Comparison of ENCODE assay signal across 12 cellular contexts in genomic region chr20:50534567-50534966, GRCh38. TPM values are rescaled to one million over a fixed set of nuclear protein-coding genes. Genes with fewer than 3 reads are reported as not detected.
A peak's percentile ranks its signal among the peaks of the same experiment; 100 is the strongest.
DNase-seq lines count a peak whose midpoint lies in the region; ATAC-seq and TF ChIP-seq lines count a peak whose summit lies in the region.
"Had no signal": no experiment of that assay in that cellular context is flagged by ENCODE, and none has a peak within 500 bp of the region (broad histone marks: within the 10 kb centered on the region; RNA-seq: fewer than 3 reads in every experiment).

No MANE protein-coding gene starts in this region.

- CTCF ChIA-PET in activated CD4-positive, alpha-beta T cell treated with anti-CD3 and anti-CD28 coated beads for 36 hours (lab: Charles Lee): interaction anchor here (0.7 to 2.5 kb wide), 5 partner anchors 10 to 353 kb away, joined by 3 to 7 read pairs (median 4); no protein-coding TSS in a partner anchor

- no peaks in the 10 kb centered on the region for H3K9me3 Mint-ChIP-seq in activated CD4-positive, alpha-beta T cell treated with anti-CD3 and anti-CD28 coated beads for 36 hours (ENCODE audit: low read depth)
- H3K9me3 Mint-ChIP-seq in activated naive CD8-positive, alpha-beta T cell treated with anti-CD3 and anti-CD28 coated beads for 36 hours: no peaks in the 10 kb centered on the region

- H3K4me3 Mint-ChIP-seq in activated CD4-positive, alpha-beta T cell treated with anti-CD3 and anti-CD28 coated beads for 36 hours: no peak overlapping the region
- no peak overlapping the region for H3K4me3 Mint-ChIP-seq in activated naive CD8-positive, alpha-beta T cell treated with anti-CD3 and anti-CD28 coated beads for 36 hours

- H3K36me3 Mint-ChIP-seq in activated CD4-positive, alpha-beta T cell treated with anti-CD3 and anti-CD28 coated beads for 36 hours (ENCODE audit: low read depth): peaks cover 24% of the 10 kb centered on the region
- peaks cover 12% of the 10 kb centered on the region for H3K36me3 Mint-ChIP-seq in activated naive CD8-positive, alpha-beta T cell treated with anti-CD3 and anti-CD28 coated beads for 36 hours

- TF ChIP-seq CTCF in retinal pigment epithelial cell (conservative IDR thresholded peaks at IDR 0.05; ENCODE audit: low read depth, low read length): no peak

- H3K27ac Mint-ChIP-seq in activated CD4-positive, alpha-beta T cell treated with anti-CD3 and anti-CD28 coated beads for 36 hours: no peak overlapping the region
- H3K27ac Mint-ChIP-seq in activated naive CD8-positive, alpha-beta T cell treated with anti-CD3 and anti-CD28 coated beads for 36 hours: no peak overlapping the region

- POLR2A ChIA-PET in activated CD4-positive, alpha-beta T cell treated with anti-CD3 and anti-CD28 coated beads for 36 hours (lab: Charles Lee): interaction anchor here (0.6 to 1.3 kb wide), 4 partner anchors 12 to 1598 kb away, joined by 3 to 11 read pairs (median 4); no protein-coding TSS in a partner anchor

- peaks cover 70% of the 10 kb centered on the region for H3K4me1 Mint-ChIP-seq in activated CD4-positive, alpha-beta T cell treated with anti-CD3 and anti-CD28 coated beads for 36 hours
- H3K4me1 Mint-ChIP-seq in activated naive CD8-positive, alpha-beta T cell treated with anti-CD3 and anti-CD28 coated beads for 36 hours: peaks cover 48% of the 10 kb centered on the region

- DNase-seq in Daoy (ENCODE audit: low read depth) (peak; percentile 51), NCI-H82 treated with DMSO at 0.1 percent for 48 hours (lab: John Stamatoyannopoulos, UW; ENCODE audit: unreplicated experiment) (peak; percentile 25), fibroblast of gingiva (ENCODE audit: low read depth) (peak; percentile 97), retinal pigment epithelial cell (ENCODE audit: low read depth) (peak; percentile 89), SK-N-DZ (ENCODE audit: low spot score) (no peak), NCI-H446 (lab: John Stamatoyannopoulos, UW) (no peak)
- DNase-seq in activated CD4-positive, alpha-beta T cell treated with anti-CD3 and anti-CD28 coated beads for 36 hours: no peak
- DNase-seq in activated naive CD8-positive, alpha-beta T cell treated with anti-CD3 and anti-CD28 coated beads for 36 hours: no peak
- DNase-seq: NCI-H2029, Peyer's patch, tibial artery had no signal

- intact Hi-C loops in activated CD4-positive, alpha-beta T cell treated with anti-CD3 and anti-CD28 coated beads for 36 hours (cut with DNase I, micrococcal nuclease): no loop called here

- ATAC-seq in activated CD4-positive, alpha-beta T cell treated with anti-CD3 and anti-CD28 coated beads for 36 hours: no peak
- ATAC-seq: GM12878 had no signal

- H3K27me3 Mint-ChIP-seq in activated CD4-positive, alpha-beta T cell treated with anti-CD3 and anti-CD28 coated beads for 36 hours: no peaks in the 10 kb centered on the region
- no peaks in the 10 kb centered on the region for H3K27me3 Mint-ChIP-seq in activated naive CD8-positive, alpha-beta T cell treated with anti-CD3 and anti-CD28 coated beads for 36 hours

- H3K4me3 ChIP-seq in retinal pigment epithelial cell (ENCODE audit: low read length): no peak overlapping the region
- H3K4me3 ChIP-seq: GM12878, Peyer's patch, tibial artery had no signal

RNA-seq across cellular contexts. Expression of gene PTPN1, which starts 24.4 kb away (rescaled TPM):
- 32.2 and 33.4 TPM in 2 replicates for total RNA-seq in Daoy (2014; rRNA removed; shearing (Covaris generic))
- 45.0 and 50.5 TPM in 2 replicates for polyA plus RNA-seq in SK-N-DZ (2014; cell fraction: cytosol; rRNA removed)
- 22.1 and 30.4 TPM in 2 replicates for polyA plus RNA-seq in SK-N-DZ (2014; cell fraction: nucleus; rRNA removed)
- total RNA-seq in activated CD4-positive, alpha-beta T cell treated with anti-CD3 and anti-CD28 coated beads for 36 hours: 10 to 100 TPM; 79.0 to 92.8 TPM
- 10 to 100 TPM; 53.0 to 54.0 TPM for total RNA-seq in activated naive CD8-positive, alpha-beta T cell treated with anti-CD3 and anti-CD28 coated beads for 36 hours

Comparison
In these comparisons a context has a peak if more than half of its experiments do, and no peak if none do; other contexts are left out.
1. DNase-seq: peak in Daoy (single experiment), NCI-H82 treated with DMSO at 0.1 percent for 48 hours (single experiment), fibroblast of gingiva (single experiment) and retinal pigment epithelial cell (single experiment); none in SK-N-DZ (single experiment), activated CD4-positive, alpha-beta T cell treated with anti-CD3 and anti-CD28 coated beads for 36 hours (single experiment), activated naive CD8-positive, alpha-beta T cell treated with anti-CD3 and anti-CD28 coated beads for 36 hours (single experiment) and NCI-H446 (0 of 2).